ENCODE assay signal across 2 cellular contexts in the genomic region with DNA sequence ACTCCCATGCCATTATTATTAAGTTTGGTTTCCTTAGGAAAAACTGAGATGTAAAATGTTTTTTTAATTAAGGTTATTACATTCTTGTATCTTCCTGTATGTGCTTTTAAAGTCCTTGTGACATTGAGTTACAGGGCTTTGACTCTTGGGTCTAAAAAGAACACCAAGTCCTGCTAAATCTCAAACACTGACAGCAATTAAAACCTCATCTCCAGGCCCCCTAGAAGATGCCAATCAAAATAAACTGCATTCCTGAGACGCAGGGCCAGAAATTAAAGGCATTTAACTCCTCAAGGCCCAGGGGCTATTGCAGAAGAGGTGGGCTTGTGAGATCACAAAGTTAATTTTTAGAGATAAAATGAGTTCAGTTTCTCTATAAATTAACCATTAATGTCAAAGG.
TF ChIP-seq lines count a peak whose summit lies in the region.

No MANE protein-coding gene starts in this region.

TF ChIP-seq in liver, 16 proteins besides CTCF, POLR2A, EP300 and RAD21 (continued from another document):
- TF ChIP-seq, protein P1, sequence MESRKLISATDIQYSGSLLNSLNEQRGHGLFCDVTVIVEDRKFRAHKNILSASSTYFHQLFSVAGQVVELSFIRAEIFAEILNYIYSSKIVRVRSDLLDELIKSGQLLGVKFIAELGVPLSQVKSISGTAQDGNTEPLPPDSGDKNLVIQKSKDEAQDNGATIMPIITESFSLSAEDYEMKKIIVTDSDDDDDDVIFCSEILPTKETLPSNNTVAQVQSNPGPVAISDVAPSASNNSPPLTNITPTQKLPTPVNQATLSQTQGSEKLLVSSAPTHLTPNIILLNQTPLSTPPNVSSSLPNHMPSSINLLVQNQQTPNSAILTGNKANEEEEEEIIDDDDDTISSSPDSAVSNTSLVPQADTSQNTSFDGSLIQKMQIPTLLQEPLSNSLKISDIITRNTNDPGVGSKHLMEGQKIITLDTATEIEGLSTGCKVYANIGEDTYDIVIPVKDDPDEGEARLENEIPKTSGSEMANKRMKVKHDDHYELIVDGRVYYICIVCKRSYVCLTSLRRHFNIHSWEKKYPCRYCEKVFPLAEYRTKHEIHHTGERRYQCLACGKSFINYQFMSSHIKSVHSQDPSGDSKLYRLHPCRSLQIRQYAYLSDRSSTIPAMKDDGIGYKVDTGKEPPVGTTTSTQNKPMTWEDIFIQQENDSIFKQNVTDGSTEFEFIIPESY (IDR thresholded peaks at IDR 0.05), result no peak
- TF ChIP-seq YY1 (IDR thresholded peaks at IDR 0.05), result no peak

TF ChIP-seq in HepG2, 621 proteins besides CTCF, POLR2A, EP300 and RAD21 (continued from another document):
- TF ChIP-seq ZNF326 (CRISPR knock-in tag; IDR thresholded peaks at IDR 0.05; ENCODE audit: borderline replicate concordance) (no peak), HNRNPH1 (optimal IDR thresholded peaks at IDR 0.05; ENCODE audit: low read depth, low read length) (no peak), MXI1 (IDR thresholded peaks at IDR 0.05; ENCODE audit: borderline replicate concordance, low read depth, low read length) (no peak), BHLHE40 (IDR thresholded peaks at IDR 0.05; ENCODE audit: low read length) (no peak), ZNF850 (CRISPR knock-in tag; conservative IDR thresholded peaks at IDR 0.05) (no peak), ZNF3 (CRISPR knock-in tag; IDR thresholded peaks at IDR 0.05) (no peak), ZFYVE20 (CRISPR knock-in tag; IDR thresholded peaks at IDR 0.05; ENCODE audit: borderline replicate concordance, low read depth) (no peak), FOXM1 (CRISPR knock-in tag; IDR thresholded peaks at IDR 0.05) (no peak)
- TF ChIP-seq, protein P2, sequence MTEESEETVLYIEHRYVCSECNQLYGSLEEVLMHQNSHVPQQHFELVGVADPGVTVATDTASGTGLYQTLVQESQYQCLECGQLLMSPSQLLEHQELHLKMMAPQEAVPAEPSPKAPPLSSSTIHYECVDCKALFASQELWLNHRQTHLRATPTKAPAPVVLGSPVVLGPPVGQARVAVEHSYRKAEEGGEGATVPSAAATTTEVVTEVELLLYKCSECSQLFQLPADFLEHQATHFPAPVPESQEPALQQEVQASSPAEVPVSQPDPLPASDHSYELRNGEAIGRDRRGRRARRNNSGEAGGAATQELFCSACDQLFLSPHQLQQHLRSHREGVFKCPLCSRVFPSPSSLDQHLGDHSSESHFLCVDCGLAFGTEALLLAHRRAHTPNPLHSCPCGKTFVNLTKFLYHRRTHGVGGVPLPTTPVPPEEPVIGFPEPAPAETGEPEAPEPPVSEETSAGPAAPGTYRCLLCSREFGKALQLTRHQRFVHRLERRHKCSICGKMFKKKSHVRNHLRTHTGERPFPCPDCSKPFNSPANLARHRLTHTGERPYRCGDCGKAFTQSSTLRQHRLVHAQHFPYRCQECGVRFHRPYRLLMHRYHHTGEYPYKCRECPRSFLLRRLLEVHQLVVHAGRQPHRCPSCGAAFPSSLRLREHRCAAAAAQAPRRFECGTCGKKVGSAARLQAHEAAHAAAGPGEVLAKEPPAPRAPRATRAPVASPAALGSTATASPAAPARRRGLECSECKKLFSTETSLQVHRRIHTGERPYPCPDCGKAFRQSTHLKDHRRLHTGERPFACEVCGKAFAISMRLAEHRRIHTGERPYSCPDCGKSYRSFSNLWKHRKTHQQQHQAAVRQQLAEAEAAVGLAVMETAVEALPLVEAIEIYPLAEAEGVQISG (CRISPR knock-in tag; IDR thresholded peaks at IDR 0.05), result no peak
- TF ChIP-seq, protein P3, sequence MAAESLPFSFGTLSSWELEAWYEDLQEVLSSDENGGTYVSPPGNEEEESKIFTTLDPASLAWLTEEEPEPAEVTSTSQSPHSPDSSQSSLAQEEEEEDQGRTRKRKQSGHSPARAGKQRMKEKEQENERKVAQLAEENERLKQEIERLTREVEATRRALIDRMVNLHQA (CRISPR knock-in tag; IDR thresholded peaks at IDR 0.05), result no peak
TF ChIP-seq in HepG2: peak in this region for 0.
